In the genomic region with DNA sequence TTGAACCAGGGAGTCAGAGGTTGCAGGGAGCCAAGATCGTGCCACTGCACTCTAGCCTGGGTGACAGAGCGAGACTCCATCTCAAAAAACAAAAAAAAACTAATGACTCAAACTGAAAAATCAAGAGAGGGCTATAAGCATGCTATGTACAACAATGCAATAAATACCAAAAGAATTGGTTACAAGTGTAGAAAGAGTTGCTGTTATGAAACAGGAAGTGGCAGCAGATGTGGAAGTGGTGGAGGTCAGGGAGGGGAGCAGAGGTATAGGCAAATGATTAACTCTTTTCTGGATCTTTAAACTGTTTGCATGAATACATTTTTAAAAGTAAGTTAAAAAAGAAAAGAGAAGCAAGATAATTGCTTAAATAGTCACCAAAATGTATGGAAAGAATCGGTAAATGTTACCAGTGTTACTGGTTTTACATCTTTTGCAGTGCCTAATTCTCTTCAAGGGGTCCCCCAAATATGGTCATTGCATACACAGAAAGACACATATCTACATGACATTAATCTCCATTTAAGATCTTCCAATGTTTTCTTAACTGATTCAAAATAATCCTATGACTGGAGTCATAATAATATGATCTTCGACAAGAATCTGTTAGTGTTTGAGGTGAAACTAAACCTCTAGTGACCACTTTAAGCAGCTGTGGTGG, we compare ENCODE assay signal across 8 cellular contexts. TPM values are rescaled to one million over a fixed set of nuclear protein-coding genes. Genes with fewer than 3 reads are reported as not detected.
A peak's percentile ranks its signal among the peaks of the same experiment; 100 is the strongest.
DNase-seq lines count a peak whose midpoint lies in the region; ATAC-seq, FAIRE-seq and TF ChIP-seq lines count a peak whose summit lies in the region.

No MANE protein-coding gene starts in this region.

- peak overlapping the region; percentile 21 for H3K27ac Mint-ChIP-seq in activated naive CD8-positive, alpha-beta T cell treated with anti-CD3 and anti-CD28 coated beads, Interleukin-2, amount 50 U/mL, for 24 hours
- H3K27ac Mint-ChIP-seq in Caco-2 (ENCODE audit: unreplicated experiment): no peak overlapping the region

- H3K27me3 Mint-ChIP-seq in activated naive CD8-positive, alpha-beta T cell treated with anti-CD3 and anti-CD28 coated beads, Interleukin-2, amount 50 U/mL, for 24 hours: no peaks in the 10 kb centered on the region
- H3K27me3 Mint-ChIP-seq in Caco-2 (ENCODE audit: insufficient read depth, unreplicated experiment): peaks cover 10% of the 10 kb centered on the region

- POLR2A ChIA-PET in Caco-2 (lab: Charles Lee): no interaction called here

- H3K4me3 Mint-ChIP-seq in activated naive CD8-positive, alpha-beta T cell treated with anti-CD3 and anti-CD28 coated beads, Interleukin-2, amount 50 U/mL, for 24 hours: no peak overlapping the region
- H3K4me3 Mint-ChIP-seq in Caco-2 (ENCODE audit: unreplicated experiment): no peak overlapping the region

- no peaks in the 10 kb centered on the region for H3K9me3 ChIP-seq in Caco-2

- BruUV-seq in Caco-2 (replicated peaks; lab: Mats Ljungman, UMichigan): no TSS peak

- DNase-seq in GM12891 (ENCODE audit: insufficient read length, low spot score) (peak; percentile 22), NCI-H526 (lab: John Stamatoyannopoulos, UW) (no peak), HPDE6-E6E7 (ENCODE audit: extremely low spot score) (no peak), Caco-2 (no peak), DMS79 treated with DMSO at 0.1 percent for 48 hours (lab: John Stamatoyannopoulos, UW) (no peak)
- no peak for DNase-seq in activated naive CD8-positive, alpha-beta T cell treated with anti-CD3 and anti-CD28 coated beads, Interleukin-2, amount 50 U/mL, for 24 hours

- intact Hi-C loops in Caco-2 (cut with micrococcal nuclease; ENCODE audit: unreplicated experiment): no loop called here

- peak; percentile 92 for FAIRE-seq in GM12891 (lab: Jason Lieb, UNC)

- no peaks in the 10 kb centered on the region for H3K9me3 Mint-ChIP-seq in activated naive CD8-positive, alpha-beta T cell treated with anti-CD3 and anti-CD28 coated beads, Interleukin-2, amount 50 U/mL, for 24 hours
- no peaks in the 10 kb centered on the region for H3K9me3 Mint-ChIP-seq in Caco-2 (ENCODE audit: unreplicated experiment)

- H3K4me1 Mint-ChIP-seq in activated naive CD8-positive, alpha-beta T cell treated with anti-CD3 and anti-CD28 coated beads, Interleukin-2, amount 50 U/mL, for 24 hours: peaks cover 22% of the 10 kb centered on the region
- H3K4me1 Mint-ChIP-seq in Caco-2 (ENCODE audit: low read depth, unreplicated experiment): peaks cover 7% of the 10 kb centered on the region

- no peaks in the 10 kb centered on the region for H3K4me1 ChIP-seq in Caco-2

- no peak for TF ChIP-seq POLR2A in GM12891 (IDR thresholded peaks at IDR 0.05; ENCODE audit: low read depth, low read length)

- ATAC-seq in GM21423 (IDR thresholded peaks at IDR 0.05; ENCODE audit: unreplicated experiment): peak; percentile 100
- peak; percentile 100 for ATAC-seq in HG03565 (IDR thresholded peaks at IDR 0.05; ENCODE audit: unreplicated experiment)
- ATAC-seq in activated naive CD8-positive, alpha-beta T cell treated with anti-CD3 and anti-CD28 coated beads, Interleukin-2, amount 50 U/mL, for 24 hours: peak; percentile 73

- TF ChIP-seq CTCF in Caco-2 (IDR thresholded peaks at IDR 0.05; ENCODE audit: insufficient read depth in 1 of 2, low read depth in 1 of 2, low read length in 1 of 2, severe bottlenecking in 1 of 2, unreplicated experiment in 1 of 2): no peak

- CTCF ChIA-PET in Caco-2 (lab: Charles Lee): no interaction called here

- no peaks in the 10 kb centered on the region for H3K36me3 ChIP-seq in Caco-2 (ENCODE audit: control insufficient read depth, insufficient read depth, low read length)

- H3K4me3 ChIP-seq in Caco-2 (ENCODE audit: low read depth, low read length): no peak overlapping the region

- no peaks in the 10 kb centered on the region for H3K27me3 ChIP-seq in Caco-2 (replicated peaks; ENCODE audit: control insufficient read depth, insufficient read depth, low read length)

- no peaks in the 10 kb centered on the region for H3K36me3 Mint-ChIP-seq in activated naive CD8-positive, alpha-beta T cell treated with anti-CD3 and anti-CD28 coated beads, Interleukin-2, amount 50 U/mL, for 24 hours (ENCODE audit: low read depth)
- H3K36me3 Mint-ChIP-seq in Caco-2 (ENCODE audit: insufficient read depth, unreplicated experiment): no peaks in the 10 kb centered on the region

TF ChIP-seq in GM12891, 5 proteins besides CTCF, POLR2A, EP300 and RAD21:
- TF ChIP-seq POU2F2 (IDR thresholded peaks at IDR 0.05; ENCODE audit: low read depth, low read length) (peak; percentile 55), SPI1 (IDR thresholded peaks at IDR 0.05; ENCODE audit: low read depth, low read length) (peak; percentile 94), PAX5 (IDR thresholded peaks at IDR 0.05; ENCODE audit: insufficient read depth, low read length, severe bottlenecking) (no peak)
TF ChIP-seq in GM12891: peak in this region for 2.

RNA-seq across cellular contexts. Expression of a gene that starts 15.0 kb away (rescaled TPM):
- 33.1 TPM for polyA plus RNA-seq in GM12891 (2012; ENCODE audit: low read depth, missing spikeins)
- total RNA-seq in Caco-2 (2022): not detected in 2 replicates

RNA-seq across cellular contexts. Expression of a gene that starts 35.3 kb away (rescaled TPM):
- polyA plus RNA-seq in GM12891 (2012; ENCODE audit: low read depth, missing spikeins): 0.01 TPM
- 1.1 and 1.3 TPM in 2 replicates for total RNA-seq in Caco-2 (2022)
